ENCODE assay signal across 12 cellular contexts in the genomic region with DNA sequence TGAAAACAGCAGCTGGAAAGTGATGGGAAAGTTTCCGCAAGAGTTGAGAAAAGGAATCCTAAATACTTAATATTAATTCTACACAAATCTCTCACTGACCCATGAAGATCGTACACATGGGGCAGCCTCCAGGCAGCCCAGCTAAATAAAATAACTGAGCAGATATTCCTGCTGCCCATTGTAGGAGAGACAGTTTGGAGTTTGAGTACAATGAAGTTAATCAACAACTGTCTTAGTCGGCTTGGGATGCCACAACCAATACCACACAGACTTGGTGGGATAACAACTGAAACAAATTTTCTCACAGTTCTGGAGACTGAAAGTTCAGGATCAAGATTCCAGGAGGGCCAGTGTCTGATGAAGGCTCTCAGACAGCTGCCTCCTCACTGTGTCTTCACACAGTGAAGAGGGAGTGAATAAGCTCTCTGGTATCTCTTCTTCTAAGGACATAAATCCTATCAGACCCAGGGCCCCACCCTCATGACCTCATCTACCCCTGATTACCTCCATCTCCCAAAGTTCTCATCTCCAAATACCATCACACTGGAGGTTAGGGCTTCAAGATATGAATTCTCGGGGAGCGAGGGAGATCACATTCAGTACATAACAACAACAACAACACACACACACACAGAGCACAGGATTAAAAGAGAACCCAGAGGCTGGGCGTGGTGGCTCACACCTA. TPM values are rescaled to one million over a fixed set of nuclear protein-coding genes. Genes with fewer than 3 reads are reported as not detected.
DNase-seq lines count a peak whose midpoint lies in the region; ATAC-seq and TF ChIP-seq lines count a peak whose summit lies in the region.
"Had no signal": no experiment of that assay in that cellular context is flagged by ENCODE, and none has a peak within 500 bp of the region (broad histone marks: within the 10 kb centered on the region; RNA-seq: fewer than 3 reads in every experiment).

No MANE protein-coding gene starts in this region.

- H3K9me3 ChIP-seq in SJCRH30 (replicated peaks), result no peaks in the 10 kb centered on the region
- H3K9me3 ChIP-seq: thoracic aorta had no signal

- peak; percentile 60 for DNase-seq in GM04503 (ENCODE audit: low read depth)
- DNase-seq in SJCRH30, result peak; percentile 7 to 18
- DNase-seq in fibroblast of the aortic adventitia (ENCODE audit: low read depth), result peak; percentile 35
- DNase-seq in retina, result peak; percentile 4
- no peak for DNase-seq in NCI-H2081 treated with DMSO at 0.1 percent for 48 hours (lab: John Stamatoyannopoulos, UW)
- no peak for DNase-seq in stimulated activated CD4-positive, alpha-beta T cell treated with anti-CD3 and anti-CD28 coated beads, Interleukin-2, amount 100 ng/mL, for 48 hours
- DNase-seq: activated CD8-positive, alpha-beta memory T cell treated with anti-CD3 and anti-CD28 coated beads, Interleukin-2, amount 50 U/mL, for 48 hours; immature natural killer cell; NCI-H2029 treated with DMSO at 0.1 percent for 48 hours; stimulated activated CD4-positive, alpha-beta T cell treated with anti-CD3 and anti-CD28 coated beads, Interleukin-12 subunit alpha, Interleukin-12 subunit beta, amount 100 ng/mL, for 4 hours had no signal

- ATAC-seq in HG03095 (IDR thresholded peaks at IDR 0.05; ENCODE audit: unreplicated experiment), result no peak

- H3K36me3 ChIP-seq in SJCRH30, result peaks cover 4% of the 10 kb centered on the region
- H3K36me3 ChIP-seq: thoracic aorta had no signal

- no peaks in the 10 kb centered on the region for H3K27me3 ChIP-seq in SJCRH30

- H3K4me3 ChIP-seq in SJCRH30 (no peak overlapping the region), fibroblast of the aortic adventitia (ENCODE audit: low read depth, low read length) (no peak overlapping the region)
- H3K4me3 ChIP-seq: thoracic aorta had no signal

- no peaks in the 10 kb centered on the region for H3K4me1 ChIP-seq in SJCRH30

- no peak for TF ChIP-seq CTCF in fibroblast of the aortic adventitia (IDR thresholded peaks at IDR 0.05; ENCODE audit: insufficient read depth, low read length)

- H3K27ac ChIP-seq in SJCRH30, result no peak overlapping the region
- H3K27ac ChIP-seq: thoracic aorta had no signal

RNA-seq across cellular contexts. Expression of a gene that starts 9.7 kb away (rescaled TPM):
- total RNA-seq in SJCRH30 (2014; rRNA removed; shearing (Covaris generic)), result 31.5 and 39.3 TPM in 2 replicates
- 92.6 and 101 TPM in 2 replicates for total RNA-seq in fibroblast of the aortic adventitia (ENCODE audit: low replicate concordance)

Comparison
In these comparisons a context has a peak if more than half of its experiments do, and no peak if none do; other contexts are left out.
1. DNase-seq: peak in GM04503 (single experiment), SJCRH30 (2 of 2), fibroblast of the aortic adventitia (single experiment) and retina (single experiment); none in NCI-H2081 treated with DMSO at 0.1 percent for 48 hours (single experiment) and stimulated activated CD4-positive, alpha-beta T cell treated with anti-CD3 and anti-CD28 coated beads, Interleukin-2, amount 100 ng/mL, for 48 hours (0 of 2).